ENCODE assay signal across 25 cellular contexts in genomic region chr12:96749978-96750377, GRCh38.
"Had no signal": no experiment of that assay in that cellular context is flagged by ENCODE, and none has a peak within 500 bp of the region (broad histone marks: within the 10 kb centered on the region; RNA-seq: fewer than 3 reads in every experiment).

No MANE protein-coding gene starts in this region.

- H3K9me3 ChIP-seq: breast epithelium, gastroesophageal sphincter, prostate gland, spleen, upper lobe of left lung had no signal

- H3K36me3 Mint-ChIP-seq: activated naive CD8-positive, alpha-beta T cell treated with anti-CD3 and anti-CD28 coated beads for 36 hours; mesothelial cell of epicardium; naive thymus-derived CD8-positive, alpha-beta T cell had no signal

- H3K9me3 Mint-ChIP-seq: activated naive CD8-positive, alpha-beta T cell treated with anti-CD3 and anti-CD28 coated beads for 36 hours; central memory CD8-positive, alpha-beta T cell; naive thymus-derived CD8-positive, alpha-beta T cell had no signal

- H3K27ac Mint-ChIP-seq: activated naive CD8-positive, alpha-beta T cell treated with anti-CD3 and anti-CD28 coated beads for 36 hours; mesothelial cell of epicardium; naive thymus-derived CD8-positive, alpha-beta T cell had no signal

- H3K4me1 Mint-ChIP-seq: activated naive CD8-positive, alpha-beta T cell treated with anti-CD3 and anti-CD28 coated beads for 36 hours; central memory CD8-positive, alpha-beta T cell; naive thymus-derived CD8-positive, alpha-beta T cell had no signal

- H3K4me3 Mint-ChIP-seq: activated naive CD8-positive, alpha-beta T cell treated with anti-CD3 and anti-CD28 coated beads for 36 hours; central memory CD8-positive, alpha-beta T cell; mesothelial cell of epicardium; naive thymus-derived CD8-positive, alpha-beta T cell had no signal

- H3K4me3 ChIP-seq: breast epithelium, dorsolateral prefrontal cortex, gastroesophageal sphincter, left ventricle myocardium inferior, prostate gland, spleen, upper lobe of left lung had no signal

- FAIRE-seq: colon, TTC549 had no signal

- H3K36me3 ChIP-seq: breast epithelium, gastroesophageal sphincter, left ventricle myocardium inferior, prostate gland, spleen, upper lobe of left lung, WERI-Rb-1 had no signal

- ATAC-seq: gastroesophageal sphincter; naive thymus-derived CD8-positive, alpha-beta T cell; stimulated activated naive CD8-positive, alpha-beta T cell treated with anti-CD3 and anti-CD28 coated beads, Interleukin-15, Interleukin-2, amounts not matched to agents 100 U/mL and 50 U/mL, for 24 hours had no signal

- H3K4me1 ChIP-seq: breast epithelium, gastroesophageal sphincter, left ventricle myocardium inferior, prostate gland, spleen, upper lobe of left lung had no signal

- H3K27me3 ChIP-seq: breast epithelium, dorsolateral prefrontal cortex, gastroesophageal sphincter, spleen, upper lobe of left lung had no signal

- H3K27ac ChIP-seq: breast epithelium, dorsolateral prefrontal cortex, epithelial cell of prostate, gastroesophageal sphincter, left ventricle myocardium inferior, prostate gland, spleen, upper lobe of left lung, WERI-Rb-1 had no signal

- DNase-seq: activated CD4-positive, alpha-beta T cell treated with anti-CD3 and anti-CD28 coated beads, Interleukin-2, amount 50 U/mL, for 48 hours; activated CD8-positive, alpha-beta memory T cell treated with anti-CD3 and anti-CD28 coated beads, Interleukin-2, amount 50 U/mL, for 48 hours; activated naive CD4-positive, alpha-beta T cell treated with Interleukin-2 at 50 U/mL for 16 hours; activated naive CD8-positive, alpha-beta T cell treated with anti-CD3 and anti-CD28 coated beads for 36 hours; activated T-cell treated with anti-CD3 and anti-CD28 coated beads, Interleukin-2, amount 50 U/mL, for 48 hours; amniotic stem cell; dorsolateral prefrontal cortex; head of caudate nucleus; hypothalamus; left ventricle myocardium inferior; naive thymus-derived CD8-positive, alpha-beta T cell; spleen; stimulated activated CD4-positive, alpha-beta T cell treated with anti-CD3 and anti-CD28 coated beads, Interleukin-4, amount 100 ng/mL, for 24 hours; stimulated activated naive CD8-positive, alpha-beta T cell treated with anti-CD3 and anti-CD28 coated beads, Interleukin-15, Interleukin-2, amounts not matched to agents 100 U/mL and 50 U/mL, for 24 hours; T-helper 1 cell; upper lobe of left lung; WERI-Rb-1 had no signal
